Comparison of ENCODE assay signal across 8 cellular contexts in genomic region chr10:93435621-93436385, GRCh38. TPM values are rescaled to one million over a fixed set of nuclear protein-coding genes. Genes with fewer than 3 reads are reported as not detected.
DNase-seq lines count a peak whose midpoint lies in the region; ATAC-seq and TF ChIP-seq lines count a peak whose summit lies in the region.

No MANE protein-coding gene starts in this region.

- ATAC-seq in SK-N-SH treated with all-trans-retinoic acid at 6 μM for 48 hours (no peak), right cardiac atrium (no peak), HG02884 (IDR thresholded peaks at IDR 0.05; ENCODE audit: unreplicated experiment) (no peak), HG02870 (IDR thresholded peaks at IDR 0.05; ENCODE audit: unreplicated experiment) (no peak), HG03196 (IDR thresholded peaks at IDR 0.05; ENCODE audit: unreplicated experiment) (no peak)

- TF ChIP-seq CTCF in smooth muscle cell (IDR thresholded peaks at IDR 0.05; ENCODE audit: borderline replicate concordance, insufficient read depth, poor library complexity, severe bottlenecking), result no peak

- no peak overlapping the region for H3K4me3 ChIP-seq in right cardiac atrium (ENCODE audit: low read length)
- H3K4me3 ChIP-seq in smooth muscle cell, result peak overlapping the region; percentile 10

- DNase-seq in HEK293T (ENCODE audit: extremely low spot score) (peak; percentile 59), right cardiac atrium (no peak), smooth muscle cell (lab: John Stamatoyannopoulos, UW; ENCODE audit: unreplicated experiment) (no peak), GDM1 (lab: John Stamatoyannopoulos, UW) (no peak)

- H3K9ac ChIP-seq in smooth muscle cell (ENCODE audit: low read depth), result peak overlapping the region; percentile 99

- POLR2A ChIA-PET in HEK293T (lab: Yijun Ruan, JAX), result interaction anchor here (1.7 to 3.2 kb wide), 2 partner anchors 23 to 47 kb away, joined by 8 to 15 read pairs; partner anchors contain the start of gene MYOF

- H2AFZ ChIP-seq in smooth muscle cell (ENCODE audit: low read depth), result no peak overlapping the region

- H3K27me3 ChIP-seq in right cardiac atrium (ENCODE audit: control insufficient read depth, insufficient read depth), result no peaks in the 10 kb centered on the region
- no peaks in the 10 kb centered on the region for H3K27me3 ChIP-seq in smooth muscle cell (ENCODE audit: low read depth)

- H3K4me1 ChIP-seq in right cardiac atrium (ENCODE audit: control insufficient read depth, insufficient read depth, low read length) (peaks cover 17% of the 10 kb centered on the region), smooth muscle cell (ENCODE audit: low read depth) (peaks cover 49% of the 10 kb centered on the region)

- H3K27ac ChIP-seq in right cardiac atrium (ENCODE audit: low read length) (peak overlapping the region; percentile 90), smooth muscle cell (ENCODE audit: low read depth) (peak overlapping the region; percentile 100)

- peaks cover 29% of the 10 kb centered on the region for H3K79me2 ChIP-seq in smooth muscle cell (ENCODE audit: low read depth)

- intact Hi-C loops in right cardiac atrium (cut with DNase I), result loop anchor here in 1 of 4 donors (5.0 kb wide), 1 partner anchor 41 kb away; no protein-coding TSS in a partner anchor

- no peaks in the 10 kb centered on the region for H3K9me3 ChIP-seq in right cardiac atrium (ENCODE audit: control insufficient read depth, low read length)
- H3K9me3 ChIP-seq in smooth muscle cell (replicated peaks; ENCODE audit: low read depth), result no peaks in the 10 kb centered on the region

- CTCF ChIA-PET in HEK293T (lab: Yijun Ruan, JAX), result interaction anchor here (1.1 kb wide), 1 partner anchor 60 kb away, joined by 3 read pairs; no protein-coding TSS in a partner anchor

- H3F3A ChIP-seq in smooth muscle cell (ENCODE audit: low read depth), result peaks cover 29% of the 10 kb centered on the region

- no peaks in the 10 kb centered on the region for H3K36me3 ChIP-seq in smooth muscle cell (ENCODE audit: low read depth)

- no peaks in the 10 kb centered on the region for H4K20me1 ChIP-seq in smooth muscle cell (ENCODE audit: low read depth)

- peak overlapping the region; percentile 83 for H3K4me2 ChIP-seq in smooth muscle cell

- WGBS in right cardiac atrium, result 57% methylated on average over 5 of the region's 5 CpGs
- 29% methylated on average over 5 of the region's 5 CpGs for WGBS in smooth muscle cell (ENCODE audit: low lambda C conversion rate)

TF ChIP-seq in HEK293T, 16 proteins besides CTCF, POLR2A, EP300 and RAD21:
- peak; percentile 58; the same call in 1 of the 2 replicates for TF ChIP-seq L3MBTL2 (conservative IDR thresholded peaks at IDR 0.05)
- TF ChIP-seq SUZ12 (IDR thresholded peaks at IDR 0.05), result no peak
- no peak for TF ChIP-seq FOXM1 (IDR thresholded peaks at IDR 0.05; ENCODE audit: borderline replicate concordance)

TF ChIP-seq in SK-N-SH treated with all-trans-retinoic acid at 6 μM for 48 hours, 23 proteins besides CTCF, POLR2A, EP300 and RAD21:
- TF ChIP-seq TCF4 (CRISPR knock-in tag; IDR thresholded peaks at IDR 0.05; ENCODE audit: borderline replicate concordance), result no peak
- TF ChIP-seq CSDC2 (CRISPR knock-in tag; IDR thresholded peaks at IDR 0.05), result 0 out of 2 replicates have a peak, but pooled peaks have one; percentile 39

RNA-seq across cellular contexts. Expression of gene MYOF, which starts 46.3 kb away (rescaled TPM):
- total RNA-seq in right cardiac atrium (10 to 100 TPM; 13.6 to 25.0 (median 16.2) TPM), smooth muscle cell (99.5 and 99.6 TPM in 2 replicates)
- polyA plus RNA-seq in right cardiac atrium (5.5 TPM), smooth muscle cell (29.6 and 45.1 TPM in 2 replicates)
